ENCODE assay signal across 15 cellular contexts in the genomic region with DNA sequence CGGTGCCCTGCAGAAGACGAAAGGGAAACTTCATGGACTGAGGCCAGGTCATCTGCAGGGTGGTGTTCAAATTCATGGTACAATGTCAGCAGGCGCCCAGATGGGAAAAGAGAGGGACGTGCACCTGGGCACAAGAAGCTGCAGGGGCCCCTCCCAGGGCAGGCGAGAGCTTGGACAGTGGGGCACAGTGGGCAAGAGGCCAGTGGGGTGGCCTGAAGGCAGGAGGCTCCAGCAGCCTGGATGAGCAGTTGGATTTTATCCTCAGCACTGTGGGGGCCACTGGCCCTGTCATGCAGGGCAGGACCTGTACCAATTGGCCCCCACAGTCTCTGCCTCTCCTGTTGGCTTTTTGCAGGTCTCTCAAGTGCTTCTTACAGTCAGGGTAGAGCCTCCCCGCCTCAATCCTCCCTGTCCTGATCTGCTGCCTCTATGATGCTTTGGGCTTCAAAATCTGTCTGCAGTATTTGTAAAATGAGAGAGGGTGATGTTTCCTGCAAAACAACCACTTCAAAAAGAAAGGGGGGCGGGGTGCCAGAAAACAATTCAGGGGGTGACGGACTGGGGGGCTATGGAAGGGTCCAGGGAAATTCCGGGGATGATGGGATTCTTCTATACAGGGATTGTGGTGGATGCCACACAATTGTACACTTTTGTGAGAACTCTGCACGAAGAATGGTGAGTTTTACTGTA. TPM values are rescaled to one million over a fixed set of nuclear protein-coding genes. Genes with fewer than 3 reads are reported as not detected.
DNase-seq lines count a peak whose midpoint lies in the region; ATAC-seq and TF ChIP-seq lines count a peak whose summit lies in the region.
"Had no signal": no experiment of that assay in that cellular context is flagged by ENCODE, and none has a peak within 500 bp of the region (broad histone marks: within the 10 kb centered on the region; RNA-seq: fewer than 3 reads in every experiment).

No MANE protein-coding gene starts in this region.

- H3K23ac ChIP-seq in H9 (ENCODE audit: insufficient read length, low read depth, low read length): no peak overlapping the region

- H2BK5ac ChIP-seq in H9 (ENCODE audit: insufficient read length, low read length): no peak overlapping the region

- H4K8ac ChIP-seq in H9 (replicated peaks; ENCODE audit: insufficient read length, low read depth, low read length): no peak overlapping the region

- peaks cover 11% of the 10 kb centered on the region for H3K23me2 ChIP-seq in H9 (ENCODE audit: insufficient read length, low read depth, low read length, poor library complexity, severe bottlenecking)

- H2BK20ac ChIP-seq in H9 (ENCODE audit: low read depth, low read length, poor library complexity, severe bottlenecking): no peak overlapping the region

- H2AK5ac ChIP-seq in H9 (ENCODE audit: insufficient read length, low read length): no peak overlapping the region

- peak overlapping the region; percentile 98 for H3K27ac Mint-ChIP-seq in activated naive CD4-positive, alpha-beta T cell treated with anti-CD3 and anti-CD28 coated beads, Interleukin-2, amount 10 ng/mL, durations not matched to agents 7 days and 5 days
- H3K27ac Mint-ChIP-seq in T-cell (peak overlapping the region; percentile 96 to 99), endodermal cell (no peak overlapping the region), H9 (no peak overlapping the region)
- H3K27ac Mint-ChIP-seq in stimulated activated memory B cell treated with anti-CD40 and anti-IgM and Interleukin-4, amounts not matched to agents 10 μg/mL and 1 μg/mL and 100 μg/mL, for 72 hours: peak overlapping the region; percentile 97

- H3K27me3 Mint-ChIP-seq in activated naive CD4-positive, alpha-beta T cell treated with anti-CD3 and anti-CD28 coated beads, Interleukin-2, amount 10 ng/mL, durations not matched to agents 7 days and 5 days: peaks cover 16% of the 10 kb centered on the region
- H3K27me3 Mint-ChIP-seq in T-cell (no peaks in the 10 kb centered on the region), endodermal cell (ENCODE audit: insufficient read depth) (peaks cover 20% of the 10 kb centered on the region), H9 (ENCODE audit: low read depth) (peaks cover 36% of the 10 kb centered on the region)
- no peaks in the 10 kb centered on the region for H3K27me3 Mint-ChIP-seq in stimulated activated memory B cell treated with anti-CD40 and anti-IgM and Interleukin-4, amounts not matched to agents 10 μg/mL and 1 μg/mL and 100 μg/mL, for 72 hours

- peaks cover 88% of the 10 kb centered on the region for H3K4me1 Mint-ChIP-seq in activated naive CD4-positive, alpha-beta T cell treated with anti-CD3 and anti-CD28 coated beads, Interleukin-2, amount 10 ng/mL, durations not matched to agents 7 days and 5 days
- H3K4me1 Mint-ChIP-seq in T-cell (peaks cover 82 to 87% (median 84%) of the 10 kb centered on the region in 3 donors), endodermal cell (peaks cover 8% of the 10 kb centered on the region), H9 (peaks cover 28 to 34% of the 10 kb centered on the region in 2 experiments)
- peaks cover 83% of the 10 kb centered on the region for H3K4me1 Mint-ChIP-seq in stimulated activated memory B cell treated with anti-CD40 and anti-IgM and Interleukin-4, amounts not matched to agents 10 μg/mL and 1 μg/mL and 100 μg/mL, for 72 hours

- H3K14ac ChIP-seq in H9 (ENCODE audit: insufficient read depth, low read length): no peak overlapping the region

- no peak for TF ChIP-seq CTCF in endodermal cell (conservative IDR thresholded peaks at IDR 0.05)
- TF ChIP-seq CTCF in H9 (conservative IDR thresholded peaks at IDR 0.05): no peak

- peaks cover 26% of the 10 kb centered on the region for H3K36me3 Mint-ChIP-seq in activated naive CD4-positive, alpha-beta T cell treated with anti-CD3 and anti-CD28 coated beads, Interleukin-2, amount 10 ng/mL, durations not matched to agents 7 days and 5 days
- no peaks in the 10 kb centered on the region for H3K36me3 Mint-ChIP-seq in T-cell
- H3K36me3 Mint-ChIP-seq in endodermal cell (ENCODE audit: low read depth): no peaks in the 10 kb centered on the region
- peaks cover 23% of the 10 kb centered on the region for H3K36me3 Mint-ChIP-seq in stimulated activated memory B cell treated with anti-CD40 and anti-IgM and Interleukin-4, amounts not matched to agents 10 μg/mL and 1 μg/mL and 100 μg/mL, for 72 hours
- H3K36me3 Mint-ChIP-seq in H9 (ENCODE audit: insufficient read depth in 1 of 3, low read depth in 3 of 3): peaks cover 0 to 4% (median 1%) of the 10 kb centered on the region in 3 experiments; a peak in 2 of 7 replicates

- no peak overlapping the region for H3K4me2 ChIP-seq in H9 (ENCODE audit: insufficient read depth, insufficient read length, low read length)

- peak; percentile 42 for DNase-seq in activated naive CD4-positive, alpha-beta T cell treated with anti-CD3 and anti-CD28 coated beads, Interleukin-2, amount 10 ng/mL, durations not matched to agents 7 days and 5 days
- no peak for DNase-seq in activated naive CD4-positive, alpha-beta T cell treated with Interleukin-2 at 50 U/mL for 16 hours
- DNase-seq in T-cell (peak in 18 of 34 experiments; percentile 10 to 54 (median 32)), endodermal cell (no peak), H9 (no peak), SK-N-DZ (ENCODE audit: low spot score) (no peak), activated gamma-delta T cell (lab: John Stamatoyannopoulos, UW) (no peak)
- DNase-seq: DMS79; mammary epithelial cell; NCI-H2081 treated with DMSO at 0.1 percent for 48 hours; NCI-H82; posterior cingulate gyrus; stimulated activated CD4-positive, alpha-beta T cell treated with anti-CD3 and anti-CD28 coated beads, Interleukin-12 subunit alpha, Interleukin-12 subunit beta, amount 100 ng/mL, for 4 hours; thyroid gland had no signal

- no peak overlapping the region for H2BK12ac ChIP-seq in H9 (ENCODE audit: insufficient read length, low read depth, low read length)

- WGBS in endodermal cell (ENCODE audit: insufficient coverage in 1 of 2, insufficient read length in 1 of 2), 2 experiments: 92 to 95% methylated on average over 6 to 9 of the region's 10 CpGs
- WGBS in H9 (ENCODE audit: extremely low coverage, insufficient read length, low lambda C conversion rate): no CpG with 5 or more reads among the region's 10 CpGs

- H3K4me3 Mint-ChIP-seq in activated naive CD4-positive, alpha-beta T cell treated with anti-CD3 and anti-CD28 coated beads, Interleukin-2, amount 10 ng/mL, durations not matched to agents 7 days and 5 days: peak overlapping the region; percentile 69
- H3K4me3 Mint-ChIP-seq in T-cell: peak overlapping the region; percentile 91 to 97 (median 95)
- peak overlapping the region; percentile 63 for H3K4me3 Mint-ChIP-seq in endodermal cell
- H3K4me3 Mint-ChIP-seq in stimulated activated memory B cell treated with anti-CD40 and anti-IgM and Interleukin-4, amounts not matched to agents 10 μg/mL and 1 μg/mL and 100 μg/mL, for 72 hours: peak overlapping the region; percentile 87
- H3K4me3 Mint-ChIP-seq in H9: peak overlapping the region in 1 of 2 experiments; percentile 80; a peak in 2 of 5 replicates

- H3K4me1 ChIP-seq in endodermal cell (ENCODE audit: control insufficient read depth, insufficient read depth, low read length): no peaks in the 10 kb centered on the region
- peaks cover 5% of the 10 kb centered on the region; the same call in 1 of the 2 replicates for H3K4me1 ChIP-seq in H9 (ENCODE audit: insufficient read depth, low read length)

- CTCF ChIA-PET in activated naive CD4-positive, alpha-beta T cell treated with anti-CD3 and anti-CD28 coated beads, Interleukin-2, amount 10 ng/mL, durations not matched to agents 7 days and 5 days (lab: Charles Lee): interaction anchor here (0.9 kb wide), 1 partner anchor 10 kb away, joined by 3 read pairs; no protein-coding TSS in a partner anchor
- CTCF ChIA-PET in T-cell (lab: Charles Lee): no interaction called here

- no peak overlapping the region for H3K18ac ChIP-seq in H9 (ENCODE audit: insufficient read length, low read depth, low read length)

- H4K91ac ChIP-seq in H9 (ENCODE audit: insufficient read length, low read depth, low read length): no peak overlapping the region

- no peaks in the 10 kb centered on the region for H3K9me3 Mint-ChIP-seq in activated naive CD4-positive, alpha-beta T cell treated with anti-CD3 and anti-CD28 coated beads, Interleukin-2, amount 10 ng/mL, durations not matched to agents 7 days and 5 days
- H3K9me3 Mint-ChIP-seq in T-cell (no peaks in the 10 kb centered on the region), endodermal cell (no peaks in the 10 kb centered on the region), H9 (no peaks in the 10 kb centered on the region; a peak in 2 of 5 replicates)
- no peaks in the 10 kb centered on the region for H3K9me3 Mint-ChIP-seq in stimulated activated memory B cell treated with anti-CD40 and anti-IgM and Interleukin-4, amounts not matched to agents 10 μg/mL and 1 μg/mL and 100 μg/mL, for 72 hours

- peaks cover 11% of the 10 kb centered on the region for H3K27me3 ChIP-seq in endodermal cell (ENCODE audit: control insufficient read depth, insufficient read depth, low read length, poor library complexity, severe bottlenecking)
- H3K27me3 ChIP-seq in H9 (ENCODE audit: insufficient read depth, low read length): no peaks in the 10 kb centered on the region
- H3K27me3 ChIP-seq: thyroid gland had no signal

- H3K9ac ChIP-seq in endodermal cell (ENCODE audit: extremely low read depth, low read length, poor library complexity, severe bottlenecking) (no peak overlapping the region), H9 (ENCODE audit: extremely low read depth, insufficient read length, low read length) (no peak overlapping the region)

- no peak overlapping the region for H3T11ph ChIP-seq in H9 (ENCODE audit: low read length)

- 0 out of 2 replicates have a peak, but pooled peaks cover 2% of the 10 kb centered on the region for H3K79me2 ChIP-seq in H9 (ENCODE audit: insufficient read depth, low read length)

- H3K27ac ChIP-seq in endodermal cell (ENCODE audit: low read depth, low read length) (no peak overlapping the region), H9 (ENCODE audit: insufficient read length, low read depth, low read length) (no peak overlapping the region)

- H2AFZ ChIP-seq in H9 (ENCODE audit: low read length): no peak overlapping the region

- no peak overlapping the region for H2BK120ac ChIP-seq in H9 (ENCODE audit: low read depth, low read length, poor library complexity, severe bottlenecking)

- peak in 1 of 4 experiments; percentile 32 for ATAC-seq in T-cell (replicated peaks in 1 of 4)
- ATAC-seq in stimulated activated memory B cell treated with anti-CD40 and anti-IgM and Interleukin-4, amounts not matched to agents 10 μg/mL and 1 μg/mL and 100 μg/mL, for 72 hours: no peak

- H3K79me1 ChIP-seq in H9 (ENCODE audit: insufficient read depth, low read depth, low read length, poor library complexity, severe bottlenecking): no peaks in the 10 kb centered on the region

- no peak overlapping the region for H4K5ac ChIP-seq in H9 (ENCODE audit: insufficient read length, low read depth, low read length)

- no peak overlapping the region for H3K4me3 ChIP-seq in endodermal cell (ENCODE audit: low read length)
- H3K4me3 ChIP-seq: thyroid gland had no signal

- H3K36me3 ChIP-seq in endodermal cell (ENCODE audit: control insufficient read depth, insufficient read depth, low read length): no peaks in the 10 kb centered on the region
- H3K36me3 ChIP-seq: thyroid gland had no signal

- no peak overlapping the region for H3K4ac ChIP-seq in H9 (ENCODE audit: low read depth, low read length)

- no peak overlapping the region for H3K56ac ChIP-seq in H9 (ENCODE audit: insufficient read length, low read depth, low read length)

- H3K9me3 ChIP-seq in endodermal cell (ENCODE audit: control insufficient read depth, low read length) (no peaks in the 10 kb centered on the region), H9 (ENCODE audit: control insufficient read depth, low read depth, low read length) (no peaks in the 10 kb centered on the region)
- H3K9me3 ChIP-seq: thyroid gland had no signal

- H4K20me1 ChIP-seq in H9 (ENCODE audit: control insufficient read depth, insufficient read depth, insufficient read length): no peaks in the 10 kb centered on the region

- no peak overlapping the region for H2BK15ac ChIP-seq in H9 (ENCODE audit: low read depth, low read length)

- POLR2A ChIA-PET in T-cell (lab: Charles Lee): no interaction called here

RNA-seq across cellular contexts. Expression of gene BID, which starts 1.7 kb away (rescaled TPM):
- total RNA-seq in T-cell (10 to 100 TPM; 15.8 to 34.6 (median 28.5) TPM), endodermal cell (10 to 100 TPM; 20.1 to 24.4 TPM), H9 (2021) (23.2 and 25.5 TPM in 2 replicates)
- 22.8 TPM for polyA plus RNA-seq in endodermal cell (2013, experiment 1 of 2)
- 19.1 TPM for polyA plus RNA-seq in endodermal cell (2013, experiment 2 of 2)
- polyA plus RNA-seq in SK-N-DZ (2014; cell fraction: cytosol; rRNA removed): 91.3 and 98.4 TPM in 2 replicates
- polyA plus RNA-seq in SK-N-DZ (2014; cell fraction: nucleus; rRNA removed): 69.5 and 119 TPM in 2 replicates

Comparison
In these comparisons a context has a peak if more than half of its experiments do, and no peak if none do; other contexts are left out.
1. DNase-seq: peak in activated naive CD4-positive, alpha-beta T cell treated with anti-CD3 and anti-CD28 coated beads, Interleukin-2, amount 10 ng/mL, durations not matched to agents 7 days and 5 days (single experiment) and T-cell (18 of 34); none in activated naive CD4-positive, alpha-beta T cell treated with Interleukin-2 at 50 U/mL for 16 hours (single experiment), endodermal cell (single experiment), H9 (single experiment), SK-N-DZ (single experiment) and activated gamma-delta T cell (single experiment).
2. H3K27ac Mint-ChIP-seq: peak in activated naive CD4-positive, alpha-beta T cell treated with anti-CD3 and anti-CD28 coated beads, Interleukin-2, amount 10 ng/mL, durations not matched to agents 7 days and 5 days (single experiment), T-cell (2 of 2) and stimulated activated memory B cell treated with anti-CD40 and anti-IgM and Interleukin-4, amounts not matched to agents 10 μg/mL and 1 μg/mL and 100 μg/mL, for 72 hours (single experiment); none in endodermal cell (single experiment) and H9 (0 of 3).